In the genomic region with DNA sequence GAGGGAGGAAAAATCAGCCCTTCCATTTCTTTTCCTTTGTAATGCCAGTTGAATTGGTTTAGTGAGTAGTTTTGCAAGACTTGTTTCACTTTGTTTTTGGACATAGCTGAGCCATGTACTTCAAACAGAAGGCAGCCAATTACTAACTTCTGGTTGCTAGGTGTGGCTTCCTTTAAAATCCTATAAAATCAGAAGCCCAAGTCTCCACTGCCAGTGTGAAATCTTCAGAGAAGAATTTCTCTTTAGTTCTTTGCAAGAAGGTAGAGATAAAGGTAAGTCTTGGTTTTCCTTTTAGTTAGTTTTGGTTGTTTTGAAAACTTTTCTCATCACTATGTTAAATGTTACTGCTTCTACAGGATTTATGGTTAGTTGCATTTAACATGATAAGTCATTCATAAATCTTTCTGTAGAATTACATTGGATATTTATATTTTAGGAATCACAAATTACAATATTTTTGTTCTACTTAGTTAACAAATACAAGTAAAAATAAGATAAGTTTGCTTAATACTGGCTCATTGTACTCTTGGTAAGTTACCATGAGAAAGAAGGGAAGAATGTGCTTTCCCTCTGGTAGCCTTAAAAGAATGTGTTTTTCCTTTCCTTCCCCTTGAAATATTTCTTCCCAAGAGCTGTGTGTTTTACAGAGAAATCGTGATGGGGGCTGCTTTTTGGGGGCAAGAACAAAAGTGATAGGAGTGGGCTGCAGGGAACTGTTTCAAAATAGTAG, we compare ENCODE assay signal across 8 cellular contexts. TPM values are rescaled to one million over a fixed set of nuclear protein-coding genes. Genes with fewer than 3 reads are reported as not detected.
A peak's percentile ranks its signal among the peaks of the same experiment; 100 is the strongest.
DNase-seq lines count a peak whose midpoint lies in the region; ATAC-seq and TF ChIP-seq lines count a peak whose summit lies in the region.

A gene with protein sequence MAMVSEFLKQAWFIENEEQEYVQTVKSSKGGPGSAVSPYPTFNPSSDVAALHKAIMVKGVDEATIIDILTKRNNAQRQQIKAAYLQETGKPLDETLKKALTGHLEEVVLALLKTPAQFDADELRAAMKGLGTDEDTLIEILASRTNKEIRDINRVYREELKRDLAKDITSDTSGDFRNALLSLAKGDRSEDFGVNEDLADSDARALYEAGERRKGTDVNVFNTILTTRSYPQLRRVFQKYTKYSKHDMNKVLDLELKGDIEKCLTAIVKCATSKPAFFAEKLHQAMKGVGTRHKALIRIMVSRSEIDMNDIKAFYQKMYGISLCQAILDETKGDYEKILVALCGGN (plus strand): TSS at position 213 of the 730 bp plus-strand sequence. CDS start 6,671 bp downstream, outside the sequence.

- H3K4me1 Mint-ChIP-seq in CD4-positive, CD25-positive, alpha-beta regulatory T cell: peaks cover 33 to 55% (median 46%) of the 10 kb centered on the region in 4 donors

- peak within 1 kb of the TSS; percentile 78 to 89 (median 81) for H3K4me3 Mint-ChIP-seq in CD4-positive, CD25-positive, alpha-beta regulatory T cell

- peaks cover 0 to 3% (median 0%) of the 10 kb centered on the region in 7 donors for H3K9me3 Mint-ChIP-seq in CD4-positive, CD25-positive, alpha-beta regulatory T cell

- H3K36me3 Mint-ChIP-seq in CD4-positive, CD25-positive, alpha-beta regulatory T cell: no peaks in the 10 kb centered on the region

- peaks cover 33% of the 10 kb centered on the region for H3K4me1 ChIP-seq in CD4-positive, CD25-positive, alpha-beta regulatory T cell (ENCODE audit: control insufficient read depth, insufficient read depth, low read length, poor library complexity, severe bottlenecking)
- H3K4me1 ChIP-seq in ascending aorta: peaks cover 18 to 47% of the 10 kb centered on the region in 2 donors

- H3K27ac ChIP-seq in CD4-positive, CD25-positive, alpha-beta regulatory T cell (ENCODE audit: insufficient read depth, low read length, poor library complexity, severe bottlenecking): peak within 1 kb of the TSS; percentile 76
- H3K27ac ChIP-seq in ascending aorta: peak within 1 kb of the TSS; percentile 70 to 81

- H3K4me3 ChIP-seq in CD4-positive, CD25-positive, alpha-beta regulatory T cell (ENCODE audit: low read depth, low read length): peak within 1 kb of the TSS; percentile 76
- H3K4me3 ChIP-seq in LNCaP clone FGC (ENCODE audit: low read depth, low read length) (no peak within 1 kb of the TSS), ascending aorta (peak within 1 kb of the TSS; percentile 55 to 62)

- peak in 1 of 2 donors; percentile 28 for ATAC-seq in CD4-positive, CD25-positive, alpha-beta regulatory T cell (ENCODE audit: low read depth in 2 of 2)
- no peak for ATAC-seq in GM21825 (IDR thresholded peaks at IDR 0.05; ENCODE audit: unreplicated experiment)
- no peak for ATAC-seq in HG03108 (IDR thresholded peaks at IDR 0.05; ENCODE audit: unreplicated experiment)

- H3K9me3 ChIP-seq in CD4-positive, CD25-positive, alpha-beta regulatory T cell (ENCODE audit: control insufficient read depth in 2 of 2, low read length in 2 of 2): no peaks in the 10 kb centered on the region
- H3K9me3 ChIP-seq in ascending aorta: no peaks in the 10 kb centered on the region

- H3K27me3 ChIP-seq in CD4-positive, CD25-positive, alpha-beta regulatory T cell (ENCODE audit: control insufficient read depth, insufficient read depth, low read length): no peaks in the 10 kb centered on the region
- no peaks in the 10 kb centered on the region for H3K27me3 ChIP-seq in ascending aorta

- no peaks in the 10 kb centered on the region for H3K36me3 ChIP-seq in CD4-positive, CD25-positive, alpha-beta regulatory T cell (ENCODE audit: control insufficient read depth, insufficient read depth, low read length)
- no peaks in the 10 kb centered on the region for H3K36me3 ChIP-seq in ascending aorta

- DNase-seq in CD4-positive, CD25-positive, alpha-beta regulatory T cell: peak in 1 of 3 donors; percentile 29
- DNase-seq in LNCaP clone FGC (ENCODE audit: low read depth): peak; percentile 58
- DNase-seq in ascending aorta (ENCODE audit: low spot score in 2 of 2): no peak
- DNase-seq in hepatic stellate cell (ENCODE audit: low spot score): peak; percentile 29
- DNase-seq in smooth muscle cell of the brain vasculature (ENCODE audit: low read depth, low spot score): peak; percentile 33
- DNase-seq in hypothalamus (lab: John Stamatoyannopoulos, UW): no peak

- TF ChIP-seq CTCF in LNCaP clone FGC (IDR thresholded peaks at IDR 0.05; ENCODE audit: control insufficient read depth, extremely low read depth, insufficient read depth) (no peak), ascending aorta (IDR thresholded peaks at IDR 0.05) (no peak)

- peak within 1 kb of the TSS; percentile 22 to 77 (median 75) for H3K27ac Mint-ChIP-seq in CD4-positive, CD25-positive, alpha-beta regulatory T cell

- intact Hi-C loops in ascending aorta (cut with DNase I): no loop called here

- peaks cover 4% of the 10 kb centered on the region for H3K27me3 Mint-ChIP-seq in CD4-positive, CD25-positive, alpha-beta regulatory T cell

RNA-seq across cellular contexts. Expression of the gene that starts here (rescaled TPM):
- 274 TPM for total RNA-seq in CD4-positive, CD25-positive, alpha-beta regulatory T cell
- 100 to 1,000 TPM in 1 of 4 donors, 10 to 100 TPM in 3; 50.7 to 107 (median 71.9) TPM for polyA plus RNA-seq in CD4-positive, CD25-positive, alpha-beta regulatory T cell
- total RNA-seq in ascending aorta: 261 TPM

Comparison
In these comparisons a context has a peak if more than half of its experiments do, and no peak if none do; other contexts are left out.
1. DNase-seq: peak in LNCaP clone FGC (single experiment), hepatic stellate cell (single experiment) and smooth muscle cell of the brain vasculature (single experiment); none in ascending aorta (0 of 2) and hypothalamus (0 of 51).